In the genomic region with DNA sequence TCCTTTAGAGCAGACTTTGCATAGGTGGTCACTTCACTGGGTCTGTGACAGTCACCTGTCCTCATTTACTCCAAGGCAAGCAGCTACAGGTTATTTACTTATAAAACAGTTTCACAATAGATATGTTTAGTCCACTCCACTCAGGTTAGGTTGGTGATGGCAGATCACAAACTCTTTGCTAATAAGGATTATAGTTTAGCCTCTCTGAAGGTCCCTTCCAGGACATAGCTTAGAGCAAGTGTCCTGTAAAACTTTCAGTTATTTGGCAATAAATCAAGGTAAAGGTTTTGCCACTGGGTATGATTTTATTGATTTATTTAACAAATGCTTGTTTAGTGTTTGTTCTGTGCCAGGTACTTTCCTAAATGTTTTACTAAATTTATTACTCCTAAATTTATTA, we compare ENCODE assay signal across 31 cellular contexts. TPM values are rescaled to one million over a fixed set of nuclear protein-coding genes. Genes with fewer than 3 reads are reported as not detected.
"Had no signal": no experiment of that assay in that cellular context is flagged by ENCODE, and none has a peak within 500 bp of the region (broad histone marks: within the 10 kb centered on the region; RNA-seq: fewer than 3 reads in every experiment).

No MANE protein-coding gene starts in this region.

- H3K9me3 ChIP-seq: colonic mucosa, esophagus squamous epithelium, gastrocnemius medialis had no signal

- H3K36me3 ChIP-seq: colonic mucosa, esophagus squamous epithelium, gastrocnemius medialis, heart right ventricle, left lung, lower lobe of right lung had no signal

- DNase-seq: colonic mucosa; cortex of kidney; effector CD8-positive, alpha-beta T cell; effector memory CD8-positive, alpha-beta T cell; endodermal cell; erythroblast; esophagus squamous epithelium; foreskin fibroblast; foreskin melanocyte; gastrocnemius medialis; glutamatergic neuron; head of caudate nucleus; heart right ventricle; hippocampal formation; left cardiac atrium; left lung; left ventricle myocardium superior; lower lobe of right lung; mesenchymal stem cell; mucosa of descending colon had no signal

- H3K36me3 Mint-ChIP-seq: mesothelial cell of epicardium had no signal

- H3K4me1 ChIP-seq: colonic mucosa, esophagus squamous epithelium, gastrocnemius medialis, heart right ventricle, left lung, lower lobe of right lung had no signal

- H3K4me3 Mint-ChIP-seq: dendritic cell treated with granulocyte-macrophage colony-stimulating factor and Interleukin-4, amounts not matched to agents 40 ng/mL and 50 ng/mL, for 4 days; effector memory CD8-positive, alpha-beta T cell; endodermal cell; mesothelial cell of epicardium had no signal

- H3K4me1 Mint-ChIP-seq: endodermal cell, mesothelial cell of epicardium had no signal

- H3K27ac Mint-ChIP-seq: dendritic cell treated with granulocyte-macrophage colony-stimulating factor and Interleukin-4, amounts not matched to agents 40 ng/mL and 50 ng/mL, for 4 days; effector memory CD8-positive, alpha-beta T cell; endodermal cell; mesothelial cell of epicardium had no signal

- H3K27me3 ChIP-seq: colonic mucosa, esophagus squamous epithelium, gastrocnemius medialis, heart right ventricle, left lung had no signal

- H3K4me3 ChIP-seq: colonic mucosa, esophagus squamous epithelium, gastrocnemius medialis, heart right ventricle, left lung, lower lobe of right lung, mucosa of descending colon had no signal

- ATAC-seq: effector memory CD8-positive, alpha-beta T cell; esophagus mucosa; gastrocnemius medialis; heart right ventricle; left cardiac atrium; left lung; left ventricle myocardium superior; lower lobe of right lung; mucosa of descending colon had no signal

- H3K27ac ChIP-seq: colonic mucosa, epithelial cell of prostate, esophagus squamous epithelium, gastrocnemius medialis, heart right ventricle, left lung, lower lobe of right lung had no signal

RNA-seq across cellular contexts. Expression of gene OR6Q1, which starts 8.8 kb away (rescaled TPM):
- total RNA-seq: colonic mucosa, dermis microvascular lymphatic vessel endothelial cell, endodermal cell, esophagus mucosa, esophagus squamous epithelium, gastrocnemius medialis, glomerular endothelial cell, heart right ventricle, kidney epithelial cell, left cardiac atrium, left lung, left ventricle myocardium superior, lower leg skin, lower lobe of right lung, lung microvascular endothelial cell, mesenteric fat pad, mesothelial cell of epicardium, mucosa of descending colon, myocyte had no signal

RNA-seq across cellular contexts. Expression of gene OR9Q1, which starts 15.9 kb away (rescaled TPM):
- total RNA-seq: colonic mucosa, dermis microvascular lymphatic vessel endothelial cell, endodermal cell, esophagus mucosa, esophagus squamous epithelium, gastrocnemius medialis, glomerular endothelial cell, heart right ventricle, kidney epithelial cell, left cardiac atrium, left lung, left ventricle myocardium superior, lower leg skin, lower lobe of right lung, lung microvascular endothelial cell, mesenteric fat pad, mesothelial cell of epicardium, mucosa of descending colon, myocyte had no signal
